14 cellular contexts compared by ENCODE assay signal in genomic region chr5:172939561-172939960, GRCh38. TPM values are rescaled to one million over a fixed set of nuclear protein-coding genes. Genes with fewer than 3 reads are reported as not detected.
A peak's percentile ranks its signal among the peaks of the same experiment; 100 is the strongest.
DNase-seq lines count a peak whose midpoint lies in the region; ATAC-seq and TF ChIP-seq lines count a peak whose summit lies in the region.
"Had no signal": no experiment of that assay in that cellular context is flagged by ENCODE, and none has a peak within 500 bp of the region (broad histone marks: within the 10 kb centered on the region; RNA-seq: fewer than 3 reads in every experiment).

No MANE protein-coding gene starts in this region.

- H3K4ac ChIP-seq in mesenchymal stem cell (ENCODE audit: low read depth in 1 of 2, low read length in 2 of 2): no peak overlapping the region

- ATAC-seq in HG03469 (IDR thresholded peaks at IDR 0.05; ENCODE audit: unreplicated experiment): no peak
- ATAC-seq in HG02852 (IDR thresholded peaks at IDR 0.05; ENCODE audit: unreplicated experiment): no peak

- H3K14ac ChIP-seq in mesenchymal stem cell (ENCODE audit: low read length in 2 of 2): no peak overlapping the region

- H3K9me3 Mint-ChIP-seq in glutamatergic neuron (ENCODE audit: unreplicated experiment): peaks cover 22% of the 10 kb centered on the region
- H3K9me3 Mint-ChIP-seq: dendritic cell treated with granulocyte-macrophage colony-stimulating factor and Interleukin-4, amounts not matched to agents 40 ng/mL and 50 ng/mL, for 4 days had no signal

- H3K9ac ChIP-seq in mesenchymal stem cell (ENCODE audit: low read length): no peak overlapping the region

- no peak for TF ChIP-seq CTCF in glutamatergic neuron (IDR thresholded peaks at IDR 0.05; ENCODE audit: partially characterized antibody, unreplicated experiment)

- no peak overlapping the region for H3K4me3 ChIP-seq in mesenchymal stem cell (ENCODE audit: insufficient read depth in 1 of 2, low read depth in 1 of 2, low read length in 2 of 2)
- H3K4me3 ChIP-seq: lung had no signal

- no peak overlapping the region for H4K91ac ChIP-seq in mesenchymal stem cell (ENCODE audit: low read length)

- H3K23ac ChIP-seq in mesenchymal stem cell (ENCODE audit: low read length in 2 of 2): no peak overlapping the region

- peaks cover 22% of the 10 kb centered on the region for H3K27me3 Mint-ChIP-seq in glutamatergic neuron (ENCODE audit: unreplicated experiment)
- H3K27me3 Mint-ChIP-seq: dendritic cell treated with granulocyte-macrophage colony-stimulating factor and Interleukin-4, amounts not matched to agents 40 ng/mL and 50 ng/mL, for 4 days had no signal

- peaks cover 51 to 78% of the 10 kb centered on the region in 2 experiments for H3K36me3 ChIP-seq in mesenchymal stem cell (ENCODE audit: control insufficient read depth in 1 of 2, insufficient read depth in 2 of 2, low read depth in 1 of 2, low read length in 2 of 2)

- H3K4me1 ChIP-seq in mesenchymal stem cell (ENCODE audit: control insufficient read depth, insufficient read depth, low read depth, low read length): peaks cover 14% of the 10 kb centered on the region
- H3K4me1 ChIP-seq: Caco-2 had no signal

- H3K27ac Mint-ChIP-seq in glutamatergic neuron (ENCODE audit: unreplicated experiment): peak overlapping the region; percentile 100
- H3K27ac Mint-ChIP-seq: dendritic cell treated with granulocyte-macrophage colony-stimulating factor and Interleukin-4, amounts not matched to agents 40 ng/mL and 50 ng/mL, for 4 days had no signal

- no peaks in the 10 kb centered on the region for H3K36me3 Mint-ChIP-seq in glutamatergic neuron (ENCODE audit: unreplicated experiment)

- WGBS in mesenchymal stem cell: 87% methylated on average over 10 of the region's 10 CpGs

- no peaks in the 10 kb centered on the region for H3K79me1 ChIP-seq in mesenchymal stem cell (replicated peaks; ENCODE audit: low read length, poor library complexity, severe bottlenecking)

- no peak overlapping the region for H2AFZ ChIP-seq in mesenchymal stem cell (ENCODE audit: low read depth, low read length)

- no peaks in the 10 kb centered on the region for H3K9me3 ChIP-seq in mesenchymal stem cell (ENCODE audit: control insufficient read depth, low read length)
- H3K9me3 ChIP-seq: Caco-2 had no signal

- H3K27ac ChIP-seq in mesenchymal stem cell (ENCODE audit: low read length, poor library complexity, severe bottlenecking): no peak overlapping the region

- no peak overlapping the region for H2BK120ac ChIP-seq in mesenchymal stem cell (ENCODE audit: low read depth, low read length)

- H4K8ac ChIP-seq in mesenchymal stem cell (ENCODE audit: low read length): no peak overlapping the region

- no peak overlapping the region for H2AK5ac ChIP-seq in mesenchymal stem cell (ENCODE audit: low read length, severe bottlenecking)

- H2BK5ac ChIP-seq in mesenchymal stem cell (ENCODE audit: low read depth, low read length, poor library complexity, severe bottlenecking): no peak overlapping the region

- no peak overlapping the region for H2BK15ac ChIP-seq in mesenchymal stem cell (ENCODE audit: low read depth, poor library complexity, severe bottlenecking)

- H3K18ac ChIP-seq in mesenchymal stem cell (ENCODE audit: low read depth in 1 of 2, low read length in 2 of 2): no peak overlapping the region

- no peak overlapping the region for H3K4me2 ChIP-seq in mesenchymal stem cell (ENCODE audit: low read length, poor library complexity, severe bottlenecking)

- H3K4me3 Mint-ChIP-seq in glutamatergic neuron (ENCODE audit: unreplicated experiment): peak overlapping the region; percentile 79
- H3K4me3 Mint-ChIP-seq: dendritic cell treated with granulocyte-macrophage colony-stimulating factor and Interleukin-4, amounts not matched to agents 40 ng/mL and 50 ng/mL, for 4 days had no signal

- DNase-seq in NCI-H128 (lab: John Stamatoyannopoulos, UW; ENCODE audit: unreplicated experiment) (peak; percentile 39), NCI-H774 (lab: John Stamatoyannopoulos, UW) (peak; percentile 35), glutamatergic neuron (peak; percentile 96), retina (peak; percentile 88), mesenchymal stem cell (no peak)
- DNase-seq in stimulated activated naive CD4-positive, alpha-beta T cell treated with Interleukin-2 at 50 U/mL for 16 hours (lab: John Stamatoyannopoulos, UW): no peak
- DNase-seq: activated CD4-positive, alpha-beta T cell treated with anti-CD3 and anti-CD28 coated beads, Interleukin-2, amount 50 U/mL, for 4 hours; activated naive CD4-positive, alpha-beta T cell; NCI-H187 had no signal

- peaks cover 36% of the 10 kb centered on the region for H3K4me1 Mint-ChIP-seq in glutamatergic neuron (ENCODE audit: low read depth, unreplicated experiment)

- H2BK12ac ChIP-seq in mesenchymal stem cell (ENCODE audit: low read length in 2 of 2): no peak overlapping the region

- H3K27me3 ChIP-seq in mesenchymal stem cell (ENCODE audit: control insufficient read depth in 1 of 2, insufficient read depth in 1 of 2, low read length in 2 of 2): no peaks in the 10 kb centered on the region

RNA-seq across cellular contexts. Expression of gene RPL26L1, which starts 19.7 kb away (rescaled TPM):
- total RNA-seq in glutamatergic neuron (ENCODE audit: unreplicated experiment): 50.6 TPM
- 77.2 TPM for polyA plus RNA-seq in mesenchymal stem cell (2013, experiment 1 of 2)
- polyA plus RNA-seq in mesenchymal stem cell (2013, experiment 2 of 2): 75.2 TPM

RNA-seq across cellular contexts. Expression of gene ATP6V0E1, which starts 44.0 kb away (rescaled TPM):
- total RNA-seq in glutamatergic neuron (ENCODE audit: unreplicated experiment): 95.3 TPM
- polyA plus RNA-seq in mesenchymal stem cell (2013, experiment 1 of 2): 462 TPM
- polyA plus RNA-seq in mesenchymal stem cell (2013, experiment 2 of 2): 468 TPM

Comparison
In these comparisons a context has a peak if more than half of its experiments do, and no peak if none do; other contexts are left out.
1. DNase-seq: peak in NCI-H128 (single experiment), NCI-H774 (single experiment), glutamatergic neuron (single experiment) and retina (single experiment); none in stimulated activated naive CD4-positive, alpha-beta T cell treated with Interleukin-2 at 50 U/mL for 16 hours (single experiment) and mesenchymal stem cell (single experiment).